26 cellular contexts compared by ENCODE assay signal in the genomic region with DNA sequence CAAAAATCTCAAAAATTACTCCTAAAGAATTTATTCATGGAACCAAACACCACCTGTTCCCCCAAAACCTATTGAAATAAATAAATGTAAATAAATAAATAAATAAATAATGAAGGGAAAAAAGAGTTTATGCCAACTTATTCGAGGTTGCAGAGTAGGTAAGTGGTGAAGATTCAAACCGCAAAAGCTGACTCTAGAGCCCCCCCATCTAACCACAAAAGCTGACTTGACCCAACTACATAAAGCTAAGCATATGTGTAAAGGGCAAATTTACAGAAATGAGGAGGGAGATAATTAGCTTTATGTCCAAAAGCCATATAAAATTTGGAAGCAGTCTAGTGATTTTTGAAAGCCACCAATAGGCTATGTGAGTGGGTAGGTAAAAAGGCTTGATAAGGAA.
"Had no signal": no experiment of that assay in that cellular context is flagged by ENCODE, and none has a peak within 500 bp of the region (broad histone marks: within the 10 kb centered on the region; RNA-seq: fewer than 3 reads in every experiment).

No MANE protein-coding gene starts in this region.

- H3K9me3 ChIP-seq: suprapubic skin, testis, thoracic aorta, thyroid gland, transverse colon, upper lobe of right lung, vagina had no signal

- H3K27me3 ChIP-seq: stomach, suprapubic skin, testis, thyroid gland, tibial artery, tibial nerve, transverse colon, upper lobe of left lung, upper lobe of right lung, uterus, vagina had no signal

- H3K4me3 ChIP-seq: stomach, suprapubic skin, testis, thoracic aorta, thyroid gland, tibial artery, tibial nerve, transverse colon, upper lobe of left lung, upper lobe of right lung, uterus, vagina had no signal

- ATAC-seq: stimulated activated effector memory CD8-positive, alpha-beta T cell treated with anti-CD3 and anti-CD28 coated beads, Interleukin-12 subunit alpha, Interleukin-12 subunit beta, amount 100 ng/mL, for 72 hours; stimulated activated memory B cell treated with anti-CD40 and anti-IgM and Interleukin-4, amounts not matched to agents 10 μg/mL and 1 μg/mL and 100 μg/mL, for 72 hours; stimulated activated naive B cell treated with anti-CD40 and anti-IgM and Interleukin-4, amounts not matched to agents 10 μg/mL and 1 μg/mL and 100 μg/mL, for 72 hours; stimulated activated naive CD8-positive, alpha-beta T cell treated with anti-CD3 and anti-CD28 coated beads, Interleukin-15, amount 100 ng/mL, for 72 hours; stimulated activated naive CD8-positive, alpha-beta T cell treated with anti-CD3 and anti-CD28 coated beads, Interleukin-15, Interleukin-2, amounts not matched to agents 100 U/mL and 50 U/mL, for 24 hours; upper lobe of right lung had no signal

- H3K36me3 ChIP-seq: stomach, suprapubic skin, thoracic aorta, thyroid gland, tibial artery, tibial nerve, transverse colon, upper lobe of left lung, upper lobe of right lung, uterus, vagina had no signal

- H3K27ac ChIP-seq: stomach, suprapubic skin, testis, thoracic aorta, thyroid gland, tibial artery, tibial nerve, transverse colon, upper lobe of left lung, upper lobe of right lung, uterus, vagina had no signal

- H3K4me1 ChIP-seq: stomach, suprapubic skin, testis, thyroid gland, tibial artery, tibial nerve, transverse colon, upper lobe of left lung, upper lobe of right lung, uterus, vagina had no signal

- DNase-seq: stimulated activated CD4-positive, alpha-beta T cell treated with anti-CD3 and anti-CD28 coated beads, Interleukin-2, amount 100 ng/mL, for 48 hours; stimulated activated CD4-positive, alpha-beta T cell treated with anti-CD3 and anti-CD28 coated beads, Interleukin-4, amount 100 ng/mL, for 1 hour; stimulated activated CD4-positive, alpha-beta T cell treated with anti-CD3 and anti-CD28 coated beads, Interleukin-4, amount 100 ng/mL, for 24 hours; stimulated activated CD4-positive, alpha-beta T cell treated with anti-CD3 and anti-CD28 coated beads, Interleukin-4, amount 100 ng/mL, for 4 hours; stimulated activated CD8-positive, alpha-beta memory T cell treated with anti-CD3 and anti-CD28 coated beads, Interleukin-4, amount 100 ng/mL, for 48 hours; stimulated activated naive B cell treated with anti-CD40 and anti-IgM and Interleukin-4, amounts not matched to agents 10 μg/mL and 1 μg/mL and 100 μg/mL, for 72 hours; stimulated activated naive CD4-positive, alpha-beta T cell; stimulated activated naive CD4-positive, alpha-beta T cell treated with Interleukin-2 at 50 U/mL for 16 hours; stimulated activated naive CD8-positive, alpha-beta T cell treated with anti-CD3 and anti-CD28 coated beads, Interleukin-15, amount 100 ng/mL, for 72 hours; stimulated activated naive CD8-positive, alpha-beta T cell treated with anti-CD3 and anti-CD28 coated beads, Interleukin-15, Interleukin-2, amounts not matched to agents 100 U/mL and 50 U/mL, for 24 hours; stomach; substantia nigra; testis; thyroid gland; tibial artery; transverse colon; trophoblast cell; upper lobe of left lung; upper lobe of right lung; uterus had no signal
